In genomic region chr6:41713161-41713649, GRCh38 we compare ENCODE assay signal across 8 cellular contexts. TPM values are rescaled to one million over a fixed set of nuclear protein-coding genes. Genes with fewer than 3 reads are reported as not detected.
A peak's percentile ranks its signal among the peaks of the same experiment; 100 is the strongest.
DNase-seq lines count a peak whose midpoint lies in the region; ATAC-seq, FAIRE-seq and TF ChIP-seq lines count a peak whose summit lies in the region.

No MANE protein-coding gene starts in this region.

- no peak for FAIRE-seq in D721Med (lab: Jason Lieb, UNC)

- peaks cover 15% of the 10 kb centered on the region for H3K4me1 Mint-ChIP-seq in activated T-helper 17 cell treated with anti-CD3 and anti-CD28 coated beads, Interleukin-2, amount 50 U/mL, for 72 hours

- no peaks in the 10 kb centered on the region for H3K27me3 ChIP-seq in vagina

- no peaks in the 10 kb centered on the region for H3K27me3 Mint-ChIP-seq in activated T-helper 17 cell treated with anti-CD3 and anti-CD28 coated beads, Interleukin-2, amount 50 U/mL, for 72 hours

- H3K9me3 Mint-ChIP-seq in activated T-helper 17 cell treated with anti-CD3 and anti-CD28 coated beads, Interleukin-2, amount 50 U/mL, for 72 hours, result no peaks in the 10 kb centered on the region

- no peak for TF ChIP-seq CTCF in C4-2B (conservative IDR thresholded peaks at IDR 0.05)
- TF ChIP-seq CTCF in vagina (IDR thresholded peaks at IDR 0.05), result no peak
- no peak for TF ChIP-seq CTCF in D721Med (IDR thresholded peaks at IDR 0.05; ENCODE audit: insufficient read depth, missing control alignments)

- H3K4me3 Mint-ChIP-seq in activated T-helper 17 cell treated with anti-CD3 and anti-CD28 coated beads, Interleukin-2, amount 50 U/mL, for 72 hours, result no peak overlapping the region

- peak; percentile 12 for ATAC-seq in HG02885 (IDR thresholded peaks at IDR 0.05; ENCODE audit: poor library complexity, unreplicated experiment)
- peak; percentile 20 for ATAC-seq in activated T-helper 17 cell treated with anti-CD3 and anti-CD28 coated beads, Interleukin-2, amount 50 U/mL, for 72 hours (replicated peaks)
- ATAC-seq in left colon, result peak; percentile 24

- no peak overlapping the region for H3K4me3 ChIP-seq in vagina

- peak overlapping the region; percentile 32 for H3K27ac Mint-ChIP-seq in activated T-helper 17 cell treated with anti-CD3 and anti-CD28 coated beads, Interleukin-2, amount 50 U/mL, for 72 hours

- no peaks in the 10 kb centered on the region for H3K36me3 Mint-ChIP-seq in activated T-helper 17 cell treated with anti-CD3 and anti-CD28 coated beads, Interleukin-2, amount 50 U/mL, for 72 hours (ENCODE audit: low read depth)

- peak in 1 of 2 donors; percentile 59 for DNase-seq in left colon
- no peak for DNase-seq in vagina (ENCODE audit: extremely low spot score in 2 of 2)
- no peak for DNase-seq in NCI-H2227 (lab: John Stamatoyannopoulos, UW; ENCODE audit: unreplicated experiment)
- DNase-seq in NCI-H345 treated with DMSO at 0.1 percent for 48 hours (lab: John Stamatoyannopoulos, UW; ENCODE audit: unreplicated experiment), result no peak
- DNase-seq in D721Med (ENCODE audit: insufficient read length, low spot score), result no peak

- intact Hi-C loops in left colon (cut with DNase I, micrococcal nuclease), result no loop called here
- intact Hi-C loops in vagina (cut with DNase I), result no loop called here

- no peaks in the 10 kb centered on the region for H3K36me3 ChIP-seq in vagina

- no peak for TF ChIP-seq POLR2A in vagina (IDR thresholded peaks at IDR 0.05)

- peak overlapping the region; percentile 68 for H3K27ac ChIP-seq in C4-2B
- peak overlapping the region; percentile 51 for H3K27ac ChIP-seq in vagina

- H3K4me1 ChIP-seq in vagina, result peaks cover 71% of the 10 kb centered on the region

- no peaks in the 10 kb centered on the region for H3K9me3 ChIP-seq in vagina

RNA-seq across cellular contexts. Expression of gene TFEB, which starts 22.2 kb away (rescaled TPM):
- total RNA-seq in activated T-helper 17 cell treated with anti-CD3 and anti-CD28 coated beads, Interleukin-2, amount 50 U/mL, for 72 hours, result 10 to 100 TPM in 1 of 2 donors, 1 to 10 TPM in 1; 9.4 to 12.0 TPM
- total RNA-seq in left colon (10 to 100 TPM; 24.3 to 29.7 TPM), vagina (37.8 TPM)

RNA-seq across cellular contexts. Expression of gene PGC, which starts 34.0 kb away (rescaled TPM):
- not detected for total RNA-seq in activated T-helper 17 cell treated with anti-CD3 and anti-CD28 coated beads, Interleukin-2, amount 50 U/mL, for 72 hours
- total RNA-seq in left colon (not detected), vagina (3.4 TPM)
